ENCODE assay signal across 8 cellular contexts in the genomic region with DNA sequence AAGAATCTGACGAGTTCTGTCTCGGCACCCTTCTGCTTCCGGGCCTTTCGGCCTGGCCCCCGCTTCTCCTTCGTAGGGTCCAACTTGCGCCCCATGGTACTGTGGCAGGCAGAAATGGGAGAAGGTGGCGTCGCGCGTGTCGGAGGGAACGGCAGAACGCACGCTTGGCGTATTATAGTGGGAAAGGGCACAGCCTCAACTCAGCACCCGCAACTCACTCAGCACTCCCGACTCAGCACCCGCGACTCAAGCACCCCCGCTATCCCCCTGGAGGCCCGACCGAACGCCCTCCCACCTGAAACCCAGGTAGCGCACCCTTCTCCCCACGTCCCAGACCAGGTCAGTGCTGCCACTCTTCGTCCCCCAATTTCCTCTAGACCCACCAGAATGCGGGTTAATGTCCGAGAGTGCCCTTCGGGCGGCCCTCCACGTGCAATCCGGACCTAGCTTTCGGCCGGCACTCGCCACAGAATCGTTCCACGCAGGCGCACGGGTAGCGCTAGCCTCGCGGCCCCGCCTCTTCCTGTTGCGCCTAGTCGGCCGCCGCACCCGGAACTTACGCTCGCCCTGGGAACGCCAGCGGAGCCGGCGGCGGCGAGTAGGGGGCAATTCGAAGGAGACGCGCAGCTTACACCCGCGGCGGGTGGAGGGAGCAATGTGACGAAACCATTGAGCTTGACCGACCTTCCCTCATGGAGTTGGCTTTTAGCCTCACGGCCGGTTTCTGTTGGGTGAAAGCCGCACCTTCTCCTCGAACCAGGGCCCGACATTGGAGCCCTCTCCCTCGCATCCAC. TPM values are rescaled to one million over a fixed set of nuclear protein-coding genes. Genes with fewer than 3 reads are reported as not detected.
DNase-seq lines count a peak whose midpoint lies in the region; ATAC-seq and TF ChIP-seq lines count a peak whose summit lies in the region.

A gene (minus strand): TSS at position 468 of the 794 bp plus-strand sequence. CDS start 373 bp downstream, at position 95.

- no peak for TF ChIP-seq CTCF in CD4-positive, alpha-beta T cell (IDR thresholded peaks at IDR 0.05)

- H3K27ac ChIP-seq in CD4-positive, alpha-beta T cell (ENCODE audit: low read depth, low read length): peak within 1 kb of the TSS; percentile 85
- H3K27ac ChIP-seq in effector memory CD4-positive, alpha-beta T cell (ENCODE audit: insufficient read depth, low read length, poor library complexity, severe bottlenecking): peak within 1 kb of the TSS; percentile 88

- ATAC-seq in CD4-positive, alpha-beta T cell (ENCODE audit: poor library complexity): peak; percentile 90
- peak; percentile 92 for ATAC-seq in GM19463 (IDR thresholded peaks at IDR 0.05; ENCODE audit: unreplicated experiment)
- peak; percentile 89 for ATAC-seq in memory B cell (ENCODE audit: low read depth)

- H3K27me3 ChIP-seq in CD4-positive, alpha-beta T cell (ENCODE audit: control insufficient read depth, insufficient read depth, low read length): no peaks in the 10 kb centered on the region
- no peaks in the 10 kb centered on the region for H3K27me3 ChIP-seq in effector memory CD4-positive, alpha-beta T cell (replicated peaks; ENCODE audit: control insufficient read depth, insufficient read depth, low read length, poor library complexity, severe bottlenecking)

- peak within 1 kb of the TSS; percentile 92 for H3K4me3 ChIP-seq in effector memory CD4-positive, alpha-beta T cell (ENCODE audit: insufficient read depth, low read depth, low read length, poor library complexity, severe bottlenecking)

- no peaks in the 10 kb centered on the region for H3K9me3 Mint-ChIP-seq in CD4-positive, alpha-beta T cell
- H3K9me3 Mint-ChIP-seq in memory B cell: no peaks in the 10 kb centered on the region

- H3K4me3 Mint-ChIP-seq in CD4-positive, alpha-beta T cell: peak within 1 kb of the TSS; percentile 100
- peak within 1 kb of the TSS; percentile 100 for H3K4me3 Mint-ChIP-seq in memory B cell

- intact Hi-C loops in CD4-positive, alpha-beta T cell (cut with DNase I, micrococcal nuclease): loop anchor here (1.0 to 5.0 kb wide), 3 partner anchors 39 to 119 kb away; a partner anchor contains a TSS

- H3K36me3 Mint-ChIP-seq in CD4-positive, alpha-beta T cell (ENCODE audit: low read depth): peaks cover 72% of the 10 kb centered on the region
- peaks cover 27% of the 10 kb centered on the region for H3K36me3 Mint-ChIP-seq in memory B cell

- peak within 1 kb of the TSS; percentile 98 for H3K27ac Mint-ChIP-seq in CD4-positive, alpha-beta T cell
- H3K27ac Mint-ChIP-seq in memory B cell: peak within 1 kb of the TSS; percentile 87

- H3K36me3 ChIP-seq in effector memory CD4-positive, alpha-beta T cell (ENCODE audit: control insufficient read depth, insufficient read depth, low read length): peaks cover 47% of the 10 kb centered on the region

- H3K4me1 Mint-ChIP-seq in CD4-positive, alpha-beta T cell (ENCODE audit: low read depth): peaks cover 57% of the 10 kb centered on the region
- H3K4me1 Mint-ChIP-seq in memory B cell: peaks cover 25% of the 10 kb centered on the region

- POLR2A ChIA-PET in CD4-positive, alpha-beta T cell (lab: Charles Lee): interaction anchor here (0.6 to 2.0 kb wide), 18 partner anchors 12 to 370 kb away, joined by 3 to 15 read pairs (median 3); a partner anchor contains a TSS

- peaks cover 19% of the 10 kb centered on the region for H3K4me1 ChIP-seq in effector memory CD4-positive, alpha-beta T cell (ENCODE audit: control insufficient read depth, insufficient read depth, low read length, poor library complexity, severe bottlenecking)

- CTCF ChIA-PET in CD4-positive, alpha-beta T cell (lab: Charles Lee): interaction anchor here (1.2 to 2.7 kb wide), 3 partner anchors 10 to 15 kb away, joined by 3 to 7 read pairs (median 6); a partner anchor contains a TSS

- no peaks in the 10 kb centered on the region for H3K27me3 Mint-ChIP-seq in CD4-positive, alpha-beta T cell
- no peaks in the 10 kb centered on the region for H3K27me3 Mint-ChIP-seq in memory B cell

- no peaks in the 10 kb centered on the region for H3K9me3 ChIP-seq in CD4-positive, alpha-beta T cell (ENCODE audit: control insufficient read depth, low read length)
- H3K9me3 ChIP-seq in effector memory CD4-positive, alpha-beta T cell (ENCODE audit: control insufficient read depth, low read length): no peaks in the 10 kb centered on the region

- DNase-seq in CD4-positive, alpha-beta T cell: peak; percentile 75 to 87 (median 81)
- DNase-seq in HT1080 (ENCODE audit: low read depth) (peak; percentile 88), NOMO-1 treated with DMSO at 0.1 percent for 48 hours (lab: John Stamatoyannopoulos, UW; ENCODE audit: unreplicated experiment) (peak; percentile 91), memory B cell (ENCODE audit: low spot score in 2 of 2) (peak; percentile 73 to 84)
- DNase-seq in activated CD8-positive, alpha-beta memory T cell treated with anti-CD3 and anti-CD28 coated beads for 24 hours: peak; percentile 95
- DNase-seq in effector memory CD4-positive, alpha-beta T cell: peak; percentile 74 to 82 (median 77)
- DNase-seq in stimulated activated CD8-positive, alpha-beta memory T cell treated with anti-CD3 and anti-CD28 coated beads, Interleukin-12 subunit alpha, Interleukin-12 subunit beta, amount 100 ng/mL, for 1 hour (ENCODE audit: low read depth): peak; percentile 85

RNA-seq across cellular contexts. Expression of the gene that starts here (rescaled TPM):
- 10 to 100 TPM; 75.3 to 76.8 TPM for total RNA-seq in CD4-positive, alpha-beta T cell
- 80.0 and 90.1 TPM in 2 replicates for total RNA-seq in HT1080 (2014; rRNA removed; shearing (Covaris generic))
- polyA plus RNA-seq in HT1080 (2015; cell fraction: cytosol; rRNA removed): 32.2 and 39.2 TPM in 2 replicates
- 208 and 217 TPM in 2 replicates for polyA plus RNA-seq in HT1080 (2015; cell fraction: nucleus; rRNA removed)

Comparison
In these comparisons a context has a peak if more than half of its experiments do, and no peak if none do; other contexts are left out.
1. Peak in every context shown above with its lines: DNase-seq, ATAC-seq, H3K4me3 ChIP-seq and H3K27ac ChIP-seq.